ENCODE assay signal across 11 cellular contexts in genomic region chr1:228737613-228738012, GRCh38. TPM values are rescaled to one million over a fixed set of nuclear protein-coding genes. Genes with fewer than 3 reads are reported as not detected.
DNase-seq lines count a peak whose midpoint lies in the region; TF ChIP-seq lines count a peak whose summit lies in the region.
"Had no signal": no experiment of that assay in that cellular context is flagged by ENCODE, and none has a peak within 500 bp of the region (broad histone marks: within the 10 kb centered on the region; RNA-seq: fewer than 3 reads in every experiment).

No MANE protein-coding gene starts in this region.

- H3K9me3 ChIP-seq in Peyer's patch (no peaks in the 10 kb centered on the region), muscle layer of colon (ENCODE audit: low read length) (no peaks in the 10 kb centered on the region)

- peaks cover 0 to 18% (median 5%) of the 10 kb centered on the region in 4 donors for H3K4me1 ChIP-seq in Peyer's patch
- peaks cover 31% of the 10 kb centered on the region for H3K4me1 ChIP-seq in muscle layer of colon (ENCODE audit: insufficient read depth, low read length)

- BruUV-seq in Calu3 (replicated peaks; lab: Mats Ljungman, UMichigan) = no TSS peak

- peak overlapping the region; percentile 40 for H3K4me3 Mint-ChIP-seq in dendritic cell treated with granulocyte-macrophage colony-stimulating factor and Interleukin-4, amounts not matched to agents 40 ng/mL and 50 ng/mL, for 4 days
- H3K4me3 Mint-ChIP-seq in Calu3 (ENCODE audit: low read depth, unreplicated experiment) = no peak overlapping the region

- CTCF ChIA-PET in Calu3 (lab: Charles Lee) = interaction anchor here (0.6 kb wide), 1 partner anchor 238 kb away, joined by 12 read pairs; no protein-coding TSS in a partner anchor

- H3K9me3 Mint-ChIP-seq in dendritic cell treated with granulocyte-macrophage colony-stimulating factor and Interleukin-4, amounts not matched to agents 40 ng/mL and 50 ng/mL, for 4 days = no peaks in the 10 kb centered on the region
- no peaks in the 10 kb centered on the region for H3K9me3 Mint-ChIP-seq in Calu3 (ENCODE audit: low read depth, unreplicated experiment)

- H3K4me3 ChIP-seq in Peyer's patch (peak overlapping the region in 3 of 4 donors; percentile 74 to 87 (median 75)), muscle layer of colon (ENCODE audit: low read depth in 1 of 2, low read length in 2 of 2) (peak overlapping the region in 1 of 2 donors; percentile 88)

- no peaks in the 10 kb centered on the region for H3K27me3 Mint-ChIP-seq in dendritic cell treated with granulocyte-macrophage colony-stimulating factor and Interleukin-4, amounts not matched to agents 40 ng/mL and 50 ng/mL, for 4 days
- no peaks in the 10 kb centered on the region for H3K27me3 Mint-ChIP-seq in Calu3 (ENCODE audit: unreplicated experiment)

- H3K36me3 ChIP-seq in Peyer's patch (peaks cover 0 to 28% (median 0%) of the 10 kb centered on the region in 3 donors), muscle layer of colon (ENCODE audit: insufficient read depth, low read length) (peaks cover 14% of the 10 kb centered on the region)

- peaks cover 62% of the 10 kb centered on the region for H3K4me1 Mint-ChIP-seq in dendritic cell treated with granulocyte-macrophage colony-stimulating factor and Interleukin-4, amounts not matched to agents 40 ng/mL and 50 ng/mL, for 4 days (ENCODE audit: low read depth)
- H3K4me1 Mint-ChIP-seq in Calu3 (ENCODE audit: low read depth, unreplicated experiment) = peaks cover 8% of the 10 kb centered on the region

- peak in 1 of 2 donors; percentile 20 for TF ChIP-seq POLR2A in Peyer's patch (IDR thresholded peaks at IDR 0.05)

- DNase-seq in Peyer's patch = peak in 1 of 3 donors; percentile 57
- peak in 1 of 49 donors; percentile 12 for DNase-seq in substantia nigra (lab: John Stamatoyannopoulos, UW)
- DNase-seq in Calu3 = no peak
- DNase-seq in hypothalamus (lab: John Stamatoyannopoulos, UW) = no peak
- DNase-seq in NCI-H2081 treated with DMSO at 0.1 percent for 48 hours (lab: John Stamatoyannopoulos, UW) = no peak
- DNase-seq in activated CD8-positive, alpha-beta memory T cell treated with anti-CD3 and anti-CD28 coated beads, Interleukin-2, amount 50 U/mL, for 48 hours = no peak
- DNase-seq: cerebellar nuclear complex; NCI-H1417; NK-92 treated with Interleukin-12 subunit alpha and Interleukin-12 subunit beta, amount 100 ng/mL, for 24 hours had no signal

- H3K27ac ChIP-seq in Peyer's patch (peak overlapping the region in 3 of 4 donors; percentile 95 to 97 (median 95)), muscle layer of colon (ENCODE audit: low read depth, low read length) (peak overlapping the region; percentile 93), substantia nigra (ENCODE audit: low read depth, low read length, poor library complexity, severe bottlenecking) (peak overlapping the region; percentile 96)

- peaks cover 57% of the 10 kb centered on the region for H3K36me3 Mint-ChIP-seq in dendritic cell treated with granulocyte-macrophage colony-stimulating factor and Interleukin-4, amounts not matched to agents 40 ng/mL and 50 ng/mL, for 4 days (ENCODE audit: low read depth)
- H3K36me3 Mint-ChIP-seq in Calu3 (ENCODE audit: insufficient read depth, unreplicated experiment) = peaks cover 22% of the 10 kb centered on the region

- peak overlapping the region; percentile 96 for H3K9ac ChIP-seq in muscle layer of colon (ENCODE audit: low read length)

- intact Hi-C loops in dendritic cell treated with granulocyte-macrophage colony-stimulating factor and Interleukin-4, amounts not matched to agents 40 ng/mL and 50 ng/mL, for 4 days (cut with micrococcal nuclease) = loop anchor here (5.0 to 10.0 kb wide), 2 partner anchors 207 to 495 kb away; no protein-coding TSS in a partner anchor
- intact Hi-C loops in Calu3 (cut with micrococcal nuclease; ENCODE audit: unreplicated experiment) = loop anchor here (2.0 to 5.0 kb wide), 2 partner anchors 100 to 491 kb away; no protein-coding TSS in a partner anchor

- H3K27me3 ChIP-seq in Peyer's patch = no peaks in the 10 kb centered on the region
- H3K27me3 ChIP-seq in muscle layer of colon (ENCODE audit: control insufficient read depth in 1 of 2, insufficient read depth in 2 of 2, low read length in 2 of 2) = no peaks in the 10 kb centered on the region

- H3K27ac Mint-ChIP-seq in dendritic cell treated with granulocyte-macrophage colony-stimulating factor and Interleukin-4, amounts not matched to agents 40 ng/mL and 50 ng/mL, for 4 days = peak overlapping the region; percentile 67
- no peak overlapping the region for H3K27ac Mint-ChIP-seq in Calu3 (ENCODE audit: unreplicated experiment)

- TF ChIP-seq CTCF in Peyer's patch (IDR thresholded peaks at IDR 0.05) = no peak
- no peak for TF ChIP-seq CTCF in Calu3 (IDR thresholded peaks at IDR 0.05; ENCODE audit: unreplicated experiment)

RNA-seq across cellular contexts. Expression of gene RHOU, which starts 2.3 kb away (rescaled TPM):
- 10 to 100 TPM; 14.0 to 62.0 (median 42.1) TPM for total RNA-seq in Peyer's patch
- total RNA-seq in Calu3 (2022) = 6.5 and 8.2 TPM in 2 replicates
